ENCODE assay signal across 18 cellular contexts in genomic region chr5:149134778-149135169, GRCh38. TPM values are rescaled to one million over a fixed set of nuclear protein-coding genes. Genes with fewer than 3 reads are reported as not detected.
DNase-seq lines count a peak whose midpoint lies in the region; ATAC-seq, FAIRE-seq and TF ChIP-seq lines count a peak whose summit lies in the region.
"Had no signal": no experiment of that assay in that cellular context is flagged by ENCODE, and none has a peak within 500 bp of the region (broad histone marks: within the 10 kb centered on the region; RNA-seq: fewer than 3 reads in every experiment).

No MANE protein-coding gene starts in this region.

- WGBS in GM23248 (ENCODE audit: low coverage in 1 of 2, low lambda C conversion rate in 2 of 2, missing lambda C conversion rate in 2 of 2), 2 experiments, result 7 to 16% methylated on average over 2 of the region's 2 CpGs
- 41 to 45% (median 45%) methylated on average over 2 of the region's 2 CpGs for WGBS in psoas muscle, 3 donors

- ATAC-seq in psoas muscle (peak in 2 of 4 donors; percentile 10 to 11), GM21526 (IDR thresholded peaks at IDR 0.05; ENCODE audit: low FRiP score, unreplicated experiment) (no peak)
- ATAC-seq: GM12878 had no signal

- H4K20me1 ChIP-seq in GM23248 (ENCODE audit: insufficient read depth) (no peaks in the 10 kb centered on the region), endothelial cell of umbilical vein (replicated peaks; ENCODE audit: control insufficient read depth, extremely low read depth, insufficient read depth, low read length) (no peaks in the 10 kb centered on the region)

- peak overlapping the region; percentile 76 for H3K27ac ChIP-seq in GM23248
- H3K27ac ChIP-seq in RWPE1, result peak overlapping the region; percentile 90
- H3K27ac ChIP-seq in endothelial cell of umbilical vein (ENCODE audit: insufficient read depth, low read depth, low read length), result peak overlapping the region; percentile 96
- H3K27ac ChIP-seq in psoas muscle, result peak overlapping the region; percentile 74
- H3K27ac ChIP-seq: pancreas, spleen had no signal

- H3K9me1 ChIP-seq in endothelial cell of umbilical vein (replicated peaks; ENCODE audit: control insufficient read depth, extremely low read depth, insufficient read depth, low read length), result no peaks in the 10 kb centered on the region

- H3K27me3 ChIP-seq in GM23248 (replicated peaks; ENCODE audit: insufficient read depth) (no peaks in the 10 kb centered on the region), endothelial cell of umbilical vein (ENCODE audit: control insufficient read depth in 2 of 2, insufficient read depth in 2 of 2, low read length in 2 of 2) (no peaks in the 10 kb centered on the region), psoas muscle (ENCODE audit: insufficient read depth in 3 of 3, low read length in 2 of 3) (no peaks in the 10 kb centered on the region)

- H3K9me3 ChIP-seq in GM23248 (ENCODE audit: low read depth), result no peaks in the 10 kb centered on the region
- no peaks in the 10 kb centered on the region for H3K9me3 ChIP-seq in endothelial cell of umbilical vein (replicated peaks; ENCODE audit: control insufficient read depth, insufficient read depth, low read length)
- no peaks in the 10 kb centered on the region for H3K9me3 ChIP-seq in psoas muscle
- H3K9me3 ChIP-seq: pancreas, spleen had no signal

- peaks cover 36% of the 10 kb centered on the region for H3K4me1 ChIP-seq in GM23248 (ENCODE audit: insufficient read depth)
- peaks cover 36% of the 10 kb centered on the region for H3K4me1 ChIP-seq in endothelial cell of umbilical vein (ENCODE audit: control insufficient read depth, extremely low read depth, insufficient read depth, low read length)
- peaks cover 25% of the 10 kb centered on the region for H3K4me1 ChIP-seq in psoas muscle

- dilution Hi-C loops in endothelial cell of umbilical vein (cut with MboI; ENCODE audit: extremely low pct_ligation_motif_present, low sequenced_read_pairs), result no loop called here

- TF ChIP-seq CTCF in RWPE1 (conservative IDR thresholded peaks at IDR 0.05; ENCODE audit: low read depth) (no peak), endothelial cell of umbilical vein (IDR thresholded peaks at IDR 0.05; ENCODE audit: extremely low read depth in 1 of 2, insufficient read depth in 1 of 2, low read depth in 1 of 2, low read length in 2 of 2) (no peak), psoas muscle (IDR thresholded peaks at IDR 0.05) (no peak)

- no peak for FAIRE-seq in endothelial cell of umbilical vein (lab: Jason Lieb, UNC)
- FAIRE-seq: D721Med, GM12878, pancreas had no signal

- no peaks in the 10 kb centered on the region for H3K9me2 ChIP-seq in GM23248 (ENCODE audit: insufficient read depth)

- TF ChIP-seq POLR2A in endothelial cell of umbilical vein (IDR thresholded peaks at IDR 0.05; ENCODE audit: low read depth, low read length), result no peak

- CTCF ChIA-PET in RWPE1 (lab: Yijun Ruan, JAX) (interaction anchor here (0.9 to 1.1 kb wide), 3 partner anchors 20 to 130 kb away, joined by 3 to 5 read pairs (median 3); no protein-coding TSS in a partner anchor), endothelial cell of umbilical vein (lab: Charles Lee) (interaction anchor here (0.7 to 4.4 kb wide), 5 partner anchors 9 to 404 kb away, joined by 3 to 45 read pairs (median 4); no protein-coding TSS in a partner anchor)

- H2AFZ ChIP-seq in GM23248 (no peak overlapping the region), endothelial cell of umbilical vein (ENCODE audit: low read depth, low read length) (no peak overlapping the region)

- no peak overlapping the region for H3K4me3 ChIP-seq in GM23248
- H3K4me3 ChIP-seq in endothelial cell of umbilical vein (replicated peaks in 1 of 3; ENCODE audit: insufficient read depth in 1 of 3, low read depth in 1 of 3, low read length in 3 of 3), result no peak overlapping the region
- H3K4me3 ChIP-seq in psoas muscle, result no peak overlapping the region
- H3K4me3 ChIP-seq: GM12878, pancreas, spleen had no signal

- peak overlapping the region; percentile 35 for H3K9ac ChIP-seq in GM23248
- peak overlapping the region; percentile 51 for H3K9ac ChIP-seq in endothelial cell of umbilical vein (replicated peaks; ENCODE audit: extremely low read depth, insufficient read depth, low read length)

- POLR2A ChIA-PET in RWPE1 (lab: Yijun Ruan, JAX; ENCODE audit: low non-redundant PET), result interaction anchor here (0.6 kb wide), 1 partner anchor 58 kb away, joined by 4 read pairs; no protein-coding TSS in a partner anchor
- POLR2A ChIA-PET in endothelial cell of umbilical vein (lab: Charles Lee), result no interaction called here

- DNase-seq in GM23248 (peak; percentile 64), RWPE1 (ENCODE audit: low spot score) (no peak), endothelial cell of umbilical vein (ENCODE audit: low read depth, low spot score) (no peak), psoas muscle (no peak), NK-92 (lab: John Stamatoyannopoulos, UW; ENCODE audit: unreplicated experiment) (no peak), SW 1271 (lab: John Stamatoyannopoulos, UW) (no peak)
- DNase-seq in activated CD4-positive, alpha-beta T cell treated with anti-CD3 and anti-CD28 coated beads, Interleukin-2, amount 50 U/mL, for 4 hours, result no peak
- DNase-seq: activated CD4-positive, alpha-beta T cell treated with anti-CD3 and anti-CD28 coated beads, Interleukin-2, amount 50 U/mL, for 48 hours; activated naive CD4-positive, alpha-beta T cell treated with anti-CD3 and anti-CD28 coated beads for 36 hours; GF-D8; NCI-H1694; NCI-H82; spleen; stimulated activated CD8-positive, alpha-beta memory T cell treated with anti-CD3 and anti-CD28 coated beads, Interleukin-4, amount 100 ng/mL, for 48 hours had no signal

- H3K79me2 ChIP-seq in GM23248 (ENCODE audit: insufficient read depth) (no peaks in the 10 kb centered on the region), endothelial cell of umbilical vein (ENCODE audit: control insufficient read depth, insufficient read depth, low read length) (no peaks in the 10 kb centered on the region)

- H3K36me3 ChIP-seq in GM23248 (ENCODE audit: low read depth) (no peaks in the 10 kb centered on the region), endothelial cell of umbilical vein (ENCODE audit: control insufficient read depth in 2 of 2, extremely low read depth in 1 of 2, insufficient read depth in 2 of 2, low read length in 2 of 2) (no peaks in the 10 kb centered on the region), psoas muscle (ENCODE audit: insufficient read depth in 1 of 2, low read depth in 1 of 2) (no peaks in the 10 kb centered on the region)
- H3K36me3 ChIP-seq: pancreas, spleen had no signal

- BruUV-seq in endothelial cell of umbilical vein (replicated peaks; lab: Mats Ljungman, UMichigan), result TSS peak; percentile 71

- H3F3A ChIP-seq in GM23248 (ENCODE audit: insufficient read depth), result peaks cover 27% of the 10 kb centered on the region

- intact Hi-C loops in endothelial cell of umbilical vein (cut with micrococcal nuclease), result loop anchor here (1.0 to 10.0 kb wide), 7 partner anchors 72 to 428 kb away; partner anchors contain the start of genes AFAP1L1 and GRPEL2
- intact Hi-C loops in psoas muscle (cut with DNase I), result no loop called here

- H3K4me2 ChIP-seq in GM23248 (ENCODE audit: unreplicated experiment) (peak overlapping the region; percentile 40), endothelial cell of umbilical vein (ENCODE audit: insufficient read depth, low read length) (peak overlapping the region; percentile 62)

- in situ Hi-C loops in GM23248 (cut with MboI), result no loop called here

TF ChIP-seq in endothelial cell of umbilical vein, 7 proteins besides CTCF, POLR2A, EP300 and RAD21:
- TF ChIP-seq GATA2 (IDR thresholded peaks at IDR 0.05; ENCODE audit: insufficient read depth, insufficient read length, low read depth, low read length) (no peak), EZH2 (IDR thresholded peaks at IDR 0.05; ENCODE audit: borderline replicate concordance, low read depth, low read length, severe bottlenecking) (no peak), FOS (IDR thresholded peaks at IDR 0.05; ENCODE audit: borderline replicate concordance, insufficient read depth, low read length) (no peak), MYC (IDR thresholded peaks at IDR 0.05; ENCODE audit: low read depth, low read length) (no peak), POLR2AphosphoS5 (IDR thresholded peaks at IDR 0.05; ENCODE audit: insufficient read depth, low read depth, low read length) (no peak), JUN (IDR thresholded peaks at IDR 0.05; ENCODE audit: borderline replicate concordance, insufficient read depth, insufficient read length, low read depth) (no peak), MAX (IDR thresholded peaks at IDR 0.05; ENCODE audit: insufficient read depth, insufficient read length) (no peak)

RNA-seq across cellular contexts. Expression of gene ABLIM3, which starts 6.5 kb away (rescaled TPM):
- 5.6 and 7.9 TPM in 2 replicates for total RNA-seq in GM23248 (2014; rRNA removed; shearing (Covaris generic))
- polyA plus RNA-seq in GM23248 (2016; fragmentation: Nextera tagmentation; extraction: Ambion mirVana) (11.4 and 11.7 TPM in 2 replicates), endothelial cell of umbilical vein (14.9 and 16.7 TPM in 2 replicates), psoas muscle (10 to 100 TPM; 18.7 to 35.0 (median 23.8) TPM)
- total RNA-seq in endothelial cell of umbilical vein (25.7 and 42.1 TPM in 2 replicates), psoas muscle (10 to 100 TPM; 34.3 to 54.5 (median 42.8) TPM)
- polyA plus RNA-seq in endothelial cell of umbilical vein (2011; cell fraction: cytosol; rRNA removed), result 18.4 and 19.1 TPM in 2 replicates
- 50.3 and 58.4 TPM in 2 replicates for polyA plus RNA-seq in endothelial cell of umbilical vein (2011; cell fraction: nucleus; rRNA removed)
- polyA plus RNA-seq in endothelial cell of umbilical vein (2012), result 26.0 and 29.4 TPM in 2 replicates
- polyA minus RNA-seq in endothelial cell of umbilical vein, result 33.8 and 34.6 TPM in 2 replicates
- 0.31 TPM for polyA minus RNA-seq in endothelial cell of umbilical vein (2011; cell fraction: cytosol; rRNA and poly(A)+ RNA removed)
- polyA minus RNA-seq in endothelial cell of umbilical vein (2011; cell fraction: nucleus; rRNA and poly(A)+ RNA removed), result 29.8 and 34.3 TPM in 2 replicates
- total RNA-seq: activated naive CD4-positive, alpha-beta T cell treated with anti-CD3 and anti-CD28 coated beads for 36 hours; GM12878 had no signal
